In genomic region chr14:35818346-35819115, GRCh38 we compare ENCODE assay signal across 8 cellular contexts. TPM values are rescaled to one million over a fixed set of nuclear protein-coding genes. Genes with fewer than 3 reads are reported as not detected.
A peak's percentile ranks its signal among the peaks of the same experiment; 100 is the strongest.
DNase-seq lines count a peak whose midpoint lies in the region; ATAC-seq and TF ChIP-seq lines count a peak whose summit lies in the region.

No MANE protein-coding gene starts in this region.

- ATAC-seq in lower lobe of right lung = peak in 1 of 2 donors; percentile 41
- no peak for ATAC-seq in GM21737 (IDR thresholded peaks at IDR 0.05; ENCODE audit: unreplicated experiment)

- intact Hi-C loops in lower lobe of right lung (cut with DNase I) = no loop called here

- H3K9me2 ChIP-seq in GM23248 (ENCODE audit: insufficient read depth) = no peaks in the 10 kb centered on the region

- H3K36me3 ChIP-seq in GM23248 (ENCODE audit: low read depth) = no peaks in the 10 kb centered on the region
- H3K36me3 ChIP-seq in lower lobe of right lung = no peaks in the 10 kb centered on the region

- H3F3A ChIP-seq in GM23248 (ENCODE audit: insufficient read depth) = no peaks in the 10 kb centered on the region

- DNase-seq in COR-L47 (lab: John Stamatoyannopoulos, UW) (peak; percentile 25), GM23248 (peak; percentile 69), NCI-H82 treated with DMSO at 0.1 percent for 48 hours (lab: John Stamatoyannopoulos, UW; ENCODE audit: unreplicated experiment) (peak; percentile 9), dermis blood vessel endothelial cell (peak; percentile 67), lower lobe of right lung (no peak), NOMO-1 treated with dmso at 0.1 percent for 144 hours (lab: John Stamatoyannopoulos, UW; ENCODE audit: unreplicated experiment) (no peak), mesenteric fat pad (ENCODE audit: low spot score) (no peak)

- H3K9me3 ChIP-seq in GM23248 (ENCODE audit: low read depth) = no peaks in the 10 kb centered on the region
- H3K9me3 ChIP-seq in lower lobe of right lung = no peaks in the 10 kb centered on the region

- no peak overlapping the region for H3K4me2 ChIP-seq in GM23248 (ENCODE audit: unreplicated experiment)

- peak; percentile 56 for TF ChIP-seq CTCF in lower lobe of right lung (IDR thresholded peaks at IDR 0.05)

- H3K4me1 ChIP-seq in GM23248 (ENCODE audit: insufficient read depth) (no peaks in the 10 kb centered on the region), lower lobe of right lung (no peaks in the 10 kb centered on the region)

- H3K27me3 ChIP-seq in GM23248 (replicated peaks; ENCODE audit: insufficient read depth) = no peaks in the 10 kb centered on the region
- no peaks in the 10 kb centered on the region for H3K27me3 ChIP-seq in lower lobe of right lung (ENCODE audit: low read depth)

- no peak overlapping the region for H3K9ac ChIP-seq in GM23248

- H3K27ac ChIP-seq in GM23248 = no peak overlapping the region
- no peak overlapping the region for H3K27ac ChIP-seq in lower lobe of right lung

- WGBS in GM23248 (ENCODE audit: low coverage in 1 of 2, low lambda C conversion rate in 2 of 2, missing lambda C conversion rate in 2 of 2), 2 experiments = 61 to 65% methylated on average over 13 of the region's 13 CpGs

- no peak overlapping the region for H2AFZ ChIP-seq in GM23248

- H3K4me3 ChIP-seq in GM23248 (no peak overlapping the region), lower lobe of right lung (no peak overlapping the region)

- no peaks in the 10 kb centered on the region for H4K20me1 ChIP-seq in GM23248 (ENCODE audit: insufficient read depth)

- in situ Hi-C loops in GM23248 (cut with MboI) = no loop called here

- H3K79me2 ChIP-seq in GM23248 (ENCODE audit: insufficient read depth) = no peaks in the 10 kb centered on the region

RNA-seq across cellular contexts. Expression of gene BRMS1L, which starts 7.6 kb away (rescaled TPM):
- 5.6 and 6.6 TPM in 2 replicates for total RNA-seq in GM23248 (2014; rRNA removed; shearing (Covaris generic))
- 9.5 and 9.9 TPM in 2 replicates for polyA plus RNA-seq in GM23248 (2016; fragmentation: Nextera tagmentation; extraction: Ambion mirVana)
- total RNA-seq in dermis blood vessel endothelial cell (2.9 and 10.8 TPM in 2 replicates), lower lobe of right lung (5.5 TPM), mesenteric fat pad (6.9 TPM)

RNA-seq across cellular contexts. Expression of gene RALGAPA1, which starts 9.4 kb away (rescaled TPM):
- 15.3 and 22.2 TPM in 2 replicates for total RNA-seq in GM23248 (2014; rRNA removed; shearing (Covaris generic))
- 7.5 and 9.5 TPM in 2 replicates for polyA plus RNA-seq in GM23248 (2016; fragmentation: Nextera tagmentation; extraction: Ambion mirVana)
- total RNA-seq in dermis blood vessel endothelial cell (24.6 and 44.1 TPM in 2 replicates), lower lobe of right lung (64.9 TPM), mesenteric fat pad (50.7 TPM)

Comparison
In these comparisons a context has a peak if more than half of its experiments do, and no peak if none do; other contexts are left out.
1. DNase-seq: peak in COR-L47 (single experiment), GM23248 (single experiment), NCI-H82 treated with DMSO at 0.1 percent for 48 hours (single experiment) and dermis blood vessel endothelial cell (single experiment); none in lower lobe of right lung (single experiment), NOMO-1 treated with dmso at 0.1 percent for 144 hours (single experiment) and mesenteric fat pad (single experiment).